In the genomic region with DNA sequence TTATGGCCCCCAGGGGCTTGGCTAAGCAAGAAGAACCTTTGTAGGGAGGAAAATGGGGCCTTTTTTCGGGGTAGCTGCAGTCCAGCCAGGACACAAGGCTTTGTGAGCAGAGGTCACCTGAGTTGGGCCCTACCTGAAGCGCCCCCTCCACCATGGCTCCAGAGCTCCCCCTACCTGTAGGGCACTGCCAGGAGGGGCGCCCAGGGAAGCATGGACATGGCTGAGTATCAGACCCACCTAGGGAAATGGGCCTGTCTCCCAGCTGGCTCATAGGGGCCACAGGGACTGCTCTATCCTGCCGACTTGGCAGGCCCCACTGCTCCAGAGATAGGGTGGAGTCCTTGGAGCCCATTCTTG, we compare ENCODE assay signal across 13 cellular contexts. TPM values are rescaled to one million over a fixed set of nuclear protein-coding genes. Genes with fewer than 3 reads are reported as not detected.
DNase-seq lines count a peak whose midpoint lies in the region; ATAC-seq and TF ChIP-seq lines count a peak whose summit lies in the region.
"Had no signal": no experiment of that assay in that cellular context is flagged by ENCODE, and none has a peak within 500 bp of the region (broad histone marks: within the 10 kb centered on the region; RNA-seq: fewer than 3 reads in every experiment).

No MANE protein-coding gene starts in this region.

- H3K27ac ChIP-seq in mammary epithelial cell (ENCODE audit: insufficient read depth, low read depth, low read length) (no peak overlapping the region), breast epithelium (peak overlapping the region in 1 of 2 donors; percentile 36), Panc1 (ENCODE audit: low read length) (no peak overlapping the region), upper lobe of right lung (no peak overlapping the region), testis (no peak overlapping the region)
- H3K27ac ChIP-seq: suprapubic skin had no signal

- TF ChIP-seq CTCF in mammary epithelial cell (conservative IDR thresholded peaks at IDR 0.05 in 1 of 2, IDR thresholded peaks at IDR 0.05 in 1 of 2; ENCODE audit: extremely low read depth in 1 of 2, insufficient read depth in 1 of 2, low read depth in 1 of 2, low read length in 2 of 2) (peak; percentile 31 to 68), breast epithelium (IDR thresholded peaks at IDR 0.05) (no peak), Panc1 (IDR thresholded peaks at IDR 0.05) (peak; percentile 74), upper lobe of right lung (IDR thresholded peaks at IDR 0.05) (peak; percentile 40), testis (IDR thresholded peaks at IDR 0.05) (no peak)

- dilution Hi-C loops in mammary epithelial cell (cut with HindIII; ENCODE audit: low sequenced_read_pairs) = no loop called here

- H3K9ac ChIP-seq in mammary epithelial cell (ENCODE audit: insufficient read depth, low read length) = no peak overlapping the region

- H3K4me2 ChIP-seq in mammary epithelial cell (ENCODE audit: insufficient read depth, low read depth, low read length) = no peak overlapping the region

- H3K9me3 ChIP-seq in mammary epithelial cell (replicated peaks; ENCODE audit: insufficient read depth, low read length) (no peaks in the 10 kb centered on the region), breast epithelium (no peaks in the 10 kb centered on the region), Panc1 (ENCODE audit: control insufficient read depth, insufficient read depth, low read depth, low read length) (no peaks in the 10 kb centered on the region), upper lobe of right lung (no peaks in the 10 kb centered on the region), testis (no peaks in the 10 kb centered on the region)
- H3K9me3 ChIP-seq: suprapubic skin had no signal

- peak; percentile 65 for ATAC-seq in Panc1
- ATAC-seq in upper lobe of right lung = peak; percentile 86

- WGBS in mammary epithelial cell (ENCODE audit: low coverage, missing lambda C conversion rate) = 80% methylated on average over 1 of the region's 4 CpGs
- WGBS in testis, 2 donors = 89% methylated on average over 4 of the region's 4 CpGs; no CpG with 5 or more reads in 1 of the 2 donors

- H2AFZ ChIP-seq in mammary epithelial cell (ENCODE audit: low read depth, low read length) = no peak overlapping the region

- H3K27me3 ChIP-seq in mammary epithelial cell (ENCODE audit: insufficient read depth, low read length) (no peaks in the 10 kb centered on the region), breast epithelium (no peaks in the 10 kb centered on the region), Panc1 (ENCODE audit: control insufficient read depth, insufficient read depth, low read length) (no peaks in the 10 kb centered on the region), upper lobe of right lung (peaks cover 7% of the 10 kb centered on the region), testis (no peaks in the 10 kb centered on the region)

- H3K4me3 ChIP-seq in mammary epithelial cell (replicated peaks in 1 of 3; ENCODE audit: insufficient read depth in 1 of 3, low read depth in 2 of 3, low read length in 3 of 3) (no peak overlapping the region), breast epithelium (no peak overlapping the region), Panc1 (ENCODE audit: low read depth in 2 of 2, low read length in 2 of 2) (no peak overlapping the region), upper lobe of right lung (no peak overlapping the region), testis (no peak overlapping the region)
- H3K4me3 ChIP-seq: suprapubic skin had no signal

- CTCF ChIA-PET in mammary epithelial cell (lab: Charles Lee; ENCODE audit: low non-redundant PET) = interaction anchor here (0.7 kb wide), 1 partner anchor 893 kb away, joined by 3 read pairs; no protein-coding TSS in a partner anchor
- CTCF ChIA-PET in Panc1 (lab: Charles Lee) = interaction anchor here (0.9 kb wide), 1 partner anchor 18 kb away, joined by 3 read pairs; no protein-coding TSS in a partner anchor

- H3K4me1 ChIP-seq in mammary epithelial cell (ENCODE audit: insufficient read depth, low read length) (no peaks in the 10 kb centered on the region), breast epithelium (no peaks in the 10 kb centered on the region), Panc1 (ENCODE audit: control insufficient read depth, insufficient read depth, low read length) (no peaks in the 10 kb centered on the region), upper lobe of right lung (no peaks in the 10 kb centered on the region), testis (no peaks in the 10 kb centered on the region)

- BruUV-seq in mammary epithelial cell (replicated peaks; lab: Mats Ljungman, UMichigan) = no TSS peak
- BruUV-seq in Panc1 (replicated peaks; lab: Mats Ljungman, UMichigan) = no TSS peak

- intact Hi-C loops in mammary epithelial cell (cut with micrococcal nuclease) (loop anchor here (1.0 kb wide), 2 partner anchors 8 to 76 kb away; no protein-coding TSS in a partner anchor), breast epithelium (cut with DNase I; ENCODE audit: low total_unique reads) (loop anchor here (1.0 kb wide), 1 partner anchor 41 kb away; no protein-coding TSS in a partner anchor), Panc1 (cut with micrococcal nuclease; ENCODE audit: unreplicated experiment) (no loop called here), upper lobe of right lung (cut with DNase I) (no loop called here), testis (cut with DNase I; ENCODE audit: low total_unique reads) (no loop called here)

- POLR2A ChIA-PET in Panc1 (lab: Charles Lee) = interaction anchor here (0.5 kb wide), 1 partner anchor 119 kb away, joined by 3 read pairs; no protein-coding TSS in a partner anchor

- H3K36me3 ChIP-seq in mammary epithelial cell (ENCODE audit: insufficient read depth, low read length) (no peaks in the 10 kb centered on the region), breast epithelium (no peaks in the 10 kb centered on the region), Panc1 (ENCODE audit: control insufficient read depth, insufficient read depth, low read length) (no peaks in the 10 kb centered on the region), upper lobe of right lung (no peaks in the 10 kb centered on the region), testis (ENCODE audit: low read depth, missing control alignments) (no peaks in the 10 kb centered on the region)
- H3K36me3 ChIP-seq: suprapubic skin had no signal

- H3K79me2 ChIP-seq in mammary epithelial cell (ENCODE audit: insufficient read depth, low read length) = no peaks in the 10 kb centered on the region

- H4K20me1 ChIP-seq in mammary epithelial cell (ENCODE audit: insufficient read depth, low read length) = no peaks in the 10 kb centered on the region

- TF ChIP-seq POLR2A in breast epithelium (IDR thresholded peaks at IDR 0.05) (no peak), testis (IDR thresholded peaks at IDR 0.05) (no peak)

- no peak for DNase-seq in mammary epithelial cell
- no peak for DNase-seq in breast epithelium (ENCODE audit: low spot score in 2 of 2)
- DNase-seq in Panc1 (ENCODE audit: low read depth, low spot score) = no peak
- peak; percentile 39 for DNase-seq in islet precursor cell
- peak; percentile 80 for DNase-seq in upper lobe of right lung
- DNase-seq in CD1c-positive myeloid dendritic cell (ENCODE audit: extremely low spot score) = no peak
- no peak for DNase-seq in NCI-H524 (lab: John Stamatoyannopoulos, UW)
- DNase-seq in testis = no peak
- DNase-seq: activated CD8-positive, alpha-beta memory T cell treated with anti-CD3 and anti-CD28 coated beads, Interleukin-2, amount 50 U/mL, for 48 hours; NCI-H510A; stimulated activated CD4-positive, alpha-beta T cell treated with anti-CD3 and anti-CD28 coated beads, Interleukin-4, amount 100 ng/mL, for 1 hour had no signal

- in situ Hi-C loops in mammary epithelial cell (cut with MboI; ENCODE audit: low sequenced_read_pairs in 2 of 2) (no loop called here), Panc1 (cut with HindIII; ENCODE audit: low pct_unique_long_range_greater_than_20kb, low sequenced_read_pairs) (no loop called here)

RNA-seq across cellular contexts. Expression of a gene that starts 9.0 kb away (rescaled TPM):
- 1 to 10 TPM; 2.8 to 3.3 TPM for total RNA-seq in mammary epithelial cell
- polyA plus RNA-seq in mammary epithelial cell = 1.1 TPM
- 0.47 TPM for polyA minus RNA-seq in mammary epithelial cell
- 100 to 1,000 TPM in 1 of 3 donors, 10 to 100 TPM in 2; 35.1 to 263 (median 67.5) TPM for total RNA-seq in breast epithelium
- total RNA-seq in Panc1 (2021; ENCODE audit: unreplicated experiment) = 1.6 TPM
- polyA plus RNA-seq in Panc1 (2012; ENCODE audit: insufficient read length) = 1.4 TPM
- total RNA-seq in upper lobe of right lung = 59.1 TPM
- 1 to 10 TPM; 3.5 to 5.0 TPM for total RNA-seq in testis
- polyA plus RNA-seq in testis (ENCODE audit: insufficient read depth, low read depth, low replicate concordance) = 4.7 TPM
- polyA plus RNA-seq: fibroblast of lung had no signal

Comparison
In these comparisons a context has a peak if more than half of its experiments do, and no peak if none do; other contexts are left out.
1. CTCF ChIP-seq: peak in mammary epithelial cell (2 of 2), Panc1 (single experiment) and upper lobe of right lung (single experiment); none in breast epithelium (0 of 3) and testis (0 of 3).
2. RNA of a gene that starts 9.0 kb away (total RNA-seq): 35.1 to 263 TPM in breast epithelium and 59.1 TPM in upper lobe of right lung (single experiment); 3.5 to 5.0 TPM in testis, 2.8 to 3.3 TPM in mammary epithelial cell and 1.6 TPM in Panc1 (single experiment); every median in the first group is over 4 times any median in the second.
3. DNase-seq: peak in islet precursor cell (single experiment) and upper lobe of right lung (single experiment); none in mammary epithelial cell (single experiment), breast epithelium (0 of 2), Panc1 (single experiment), CD1c-positive myeloid dendritic cell (single experiment), NCI-H524 (0 of 2) and testis (single experiment).
4. intact Hi-C loops: an anchor here in mammary epithelial cell (1.0 kb wide) and breast epithelium (1.0 kb wide); none called in Panc1, upper lobe of right lung and testis.